Comparison of ENCODE assay signal across 9 cellular contexts in genomic region chrX:134236690-134237362, GRCh38. TPM values are rescaled to one million over a fixed set of nuclear protein-coding genes. Genes with fewer than 3 reads are reported as not detected.
DNase-seq lines count a peak whose midpoint lies in the region; ATAC-seq, FAIRE-seq and TF ChIP-seq lines count a peak whose summit lies in the region.
"Had no signal": no experiment of that assay in that cellular context is flagged by ENCODE, and none has a peak within 500 bp of the region (broad histone marks: within the 10 kb centered on the region; RNA-seq: fewer than 3 reads in every experiment).

CCDC160 (plus strand) TSS chrX:134237182; CDS start chrX:134244801, 7,619 bp downstream.

- peak; percentile 70 for FAIRE-seq in endothelial cell of umbilical vein (lab: Jason Lieb, UNC)

- no TSS peak for BruUV-seq in A673 (replicated peaks; lab: Mats Ljungman, UMichigan)
- BruUV-seq in endothelial cell of umbilical vein (replicated peaks; lab: Mats Ljungman, UMichigan): no TSS peak

- TF ChIP-seq POLR2A in endothelial cell of umbilical vein (IDR thresholded peaks at IDR 0.05; ENCODE audit: low read depth, low read length): no peak

- no peaks in the 10 kb centered on the region for H3K9me3 ChIP-seq in A673 (ENCODE audit: low read depth, low read length, poor library complexity, severe bottlenecking)
- no peaks in the 10 kb centered on the region for H3K9me3 ChIP-seq in endothelial cell of umbilical vein (replicated peaks; ENCODE audit: control insufficient read depth, insufficient read depth, low read length)
- no peaks in the 10 kb centered on the region for H3K9me3 ChIP-seq in mucosa of descending colon

- no peak for TF ChIP-seq CTCF in A673 (conservative IDR thresholded peaks at IDR 0.05; ENCODE audit: low read depth, low read length)
- TF ChIP-seq CTCF in RWPE1 (conservative IDR thresholded peaks at IDR 0.05; ENCODE audit: low read depth): no peak
- TF ChIP-seq CTCF in endothelial cell of umbilical vein (IDR thresholded peaks at IDR 0.05; ENCODE audit: extremely low read depth in 1 of 2, insufficient read depth in 1 of 2, low read depth in 1 of 2, low read length in 2 of 2): no peak
- TF ChIP-seq CTCF in mucosa of descending colon (IDR thresholded peaks at IDR 0.05): no peak
- no peak for TF ChIP-seq CTCF in type B pancreatic cell (conservative IDR thresholded peaks at IDR 0.05)

- no peaks in the 10 kb centered on the region for H3K79me2 ChIP-seq in endothelial cell of umbilical vein (ENCODE audit: control insufficient read depth, insufficient read depth, low read length)

- H3K4me3 ChIP-seq in A673 (ENCODE audit: low read depth, low read length, poor library complexity, severe bottlenecking): peak within 1 kb of the TSS; percentile 37
- H3K4me3 ChIP-seq in endothelial cell of umbilical vein (replicated peaks in 1 of 3; ENCODE audit: insufficient read depth in 1 of 3, low read depth in 1 of 3, low read length in 3 of 3): peak within 1 kb of the TSS in 1 of 3 experiments; percentile 40
- no peak within 1 kb of the TSS for H3K4me3 ChIP-seq in mucosa of descending colon

- H3K9me3 Mint-ChIP-seq in type B pancreatic cell: peaks cover 6% of the 10 kb centered on the region

- intact Hi-C loops in A673 (cut with micrococcal nuclease; ENCODE audit: unreplicated experiment): no loop called here
- intact Hi-C loops in endothelial cell of umbilical vein (cut with micrococcal nuclease): no loop called here
- intact Hi-C loops in mucosa of descending colon (cut with DNase I, micrococcal nuclease): no loop called here

- peak within 1 kb of the TSS; percentile 36 for H2AFZ ChIP-seq in endothelial cell of umbilical vein (ENCODE audit: low read depth, low read length)

- CTCF ChIA-PET in A673 (lab: Charles Lee): no interaction called here
- CTCF ChIA-PET in RWPE1 (lab: Yijun Ruan, JAX): no interaction called here
- CTCF ChIA-PET in endothelial cell of umbilical vein (lab: Charles Lee): interaction anchor here (1.4 kb wide), 1 partner anchor 17 kb away, joined by 6 read pairs; no protein-coding TSS in a partner anchor

- no peaks in the 10 kb centered on the region for H3K36me3 Mint-ChIP-seq in type B pancreatic cell

- no peak within 1 kb of the TSS for H3K9ac ChIP-seq in endothelial cell of umbilical vein (replicated peaks; ENCODE audit: extremely low read depth, insufficient read depth, low read length)

- peak; percentile 77 for ATAC-seq in GM18907 (IDR thresholded peaks at IDR 0.05; ENCODE audit: unreplicated experiment)
- ATAC-seq in mucosa of descending colon: peak; percentile 31

- H3K4me1 Mint-ChIP-seq in type B pancreatic cell (ENCODE audit: unreplicated experiment): peaks cover 24% of the 10 kb centered on the region

- dilution Hi-C loops in endothelial cell of umbilical vein (cut with MboI; ENCODE audit: extremely low pct_ligation_motif_present, low sequenced_read_pairs): no loop called here

- H3K4me2 ChIP-seq in endothelial cell of umbilical vein (ENCODE audit: insufficient read depth, low read length): peak within 1 kb of the TSS; percentile 36

- H3K27ac Mint-ChIP-seq in type B pancreatic cell: no peak within 1 kb of the TSS

- H3K36me3 ChIP-seq in A673 (ENCODE audit: insufficient read depth, low read length, poor library complexity, severe bottlenecking) (no peaks in the 10 kb centered on the region), endothelial cell of umbilical vein (ENCODE audit: control insufficient read depth in 2 of 2, extremely low read depth in 1 of 2, insufficient read depth in 2 of 2, low read length in 2 of 2) (no peaks in the 10 kb centered on the region), mucosa of descending colon (ENCODE audit: low read depth) (no peaks in the 10 kb centered on the region)

- POLR2A ChIA-PET in A673 (lab: Charles Lee; ENCODE audit: low non-redundant PET) (no interaction called here), RWPE1 (lab: Yijun Ruan, JAX; ENCODE audit: low non-redundant PET) (no interaction called here), endothelial cell of umbilical vein (lab: Charles Lee) (no interaction called here)

- H3K4me3 Mint-ChIP-seq in type B pancreatic cell: peak within 1 kb of the TSS; percentile 81

- H3K4me1 ChIP-seq in A673 (ENCODE audit: insufficient read depth, low read length, poor library complexity, severe bottlenecking) (no peaks in the 10 kb centered on the region), endothelial cell of umbilical vein (ENCODE audit: control insufficient read depth, extremely low read depth, insufficient read depth, low read length) (no peaks in the 10 kb centered on the region), mucosa of descending colon (ENCODE audit: low read depth) (no peaks in the 10 kb centered on the region)

- DNase-seq in A673 (ENCODE audit: low spot score): no peak
- peak; percentile 4 for DNase-seq in RWPE1 (ENCODE audit: low spot score)
- peak; percentile 29 for DNase-seq in endothelial cell of umbilical vein (ENCODE audit: low read depth, low spot score)
- DNase-seq in mucosa of descending colon: peak; percentile 30 to 54 (median 43)
- DNase-seq in type B pancreatic cell (ENCODE audit: extremely low spot score, unreplicated experiment): peak; percentile 78
- no peak for DNase-seq in GOT3 (lab: John Stamatoyannopoulos, UW)
- no peak for DNase-seq in activated effector memory CD4-positive, alpha-beta T cell treated with Interleukin-2 at 50 U/mL for 16 hours

- no peaks in the 10 kb centered on the region for H3K9me1 ChIP-seq in endothelial cell of umbilical vein (replicated peaks; ENCODE audit: control insufficient read depth, extremely low read depth, insufficient read depth, low read length)

- H3K27me3 ChIP-seq in A673 (replicated peaks; ENCODE audit: insufficient read depth, low read depth, low read length, poor library complexity): no peaks in the 10 kb centered on the region
- peaks cover 0 to 1% of the 10 kb centered on the region in 2 experiments for H3K27me3 ChIP-seq in endothelial cell of umbilical vein (ENCODE audit: control insufficient read depth in 2 of 2, insufficient read depth in 2 of 2, low read length in 2 of 2)

- no peaks in the 10 kb centered on the region for H3K27me3 Mint-ChIP-seq in type B pancreatic cell

- H3K27ac ChIP-seq in A673 (ENCODE audit: low read depth, low read length, poor library complexity, severe bottlenecking) (no peak within 1 kb of the TSS), RWPE1 (no peak within 1 kb of the TSS), endothelial cell of umbilical vein (ENCODE audit: insufficient read depth, low read depth, low read length) (no peak within 1 kb of the TSS)
- H3K27ac ChIP-seq: epithelial cell of prostate had no signal

- H4K20me1 ChIP-seq in endothelial cell of umbilical vein (replicated peaks; ENCODE audit: control insufficient read depth, extremely low read depth, insufficient read depth, low read length): no peaks in the 10 kb centered on the region

TF ChIP-seq in endothelial cell of umbilical vein, 7 proteins besides CTCF, POLR2A, EP300 and RAD21:
- TF ChIP-seq GATA2 (IDR thresholded peaks at IDR 0.05; ENCODE audit: insufficient read depth, insufficient read length, low read depth, low read length): no peak
- TF ChIP-seq FOS (IDR thresholded peaks at IDR 0.05; ENCODE audit: borderline replicate concordance, insufficient read depth, low read length): no peak
- TF ChIP-seq JUN (IDR thresholded peaks at IDR 0.05; ENCODE audit: borderline replicate concordance, insufficient read depth, insufficient read length, low read depth): no peak
- no peak for TF ChIP-seq EZH2 (IDR thresholded peaks at IDR 0.05; ENCODE audit: borderline replicate concordance, low read depth, low read length, severe bottlenecking)
- TF ChIP-seq MAX (IDR thresholded peaks at IDR 0.05; ENCODE audit: insufficient read depth, insufficient read length): no peak
- TF ChIP-seq MYC (IDR thresholded peaks at IDR 0.05; ENCODE audit: low read depth, low read length): no peak
- TF ChIP-seq POLR2AphosphoS5 (IDR thresholded peaks at IDR 0.05; ENCODE audit: insufficient read depth, low read depth, low read length): no peak

RNA-seq across cellular contexts. Expression of gene CCDC160, which starts in this region (rescaled TPM):
- total RNA-seq in A673 (2021): not detected in 2 replicates
- total RNA-seq in endothelial cell of umbilical vein: not detected in 2 replicates
- not detected in 2 replicates for polyA plus RNA-seq in endothelial cell of umbilical vein
- not detected in 2 replicates for polyA plus RNA-seq in endothelial cell of umbilical vein (2011; cell fraction: cytosol; rRNA removed)
- polyA plus RNA-seq in endothelial cell of umbilical vein (2011; cell fraction: nucleus; rRNA removed): not detected in 2 replicates
- polyA plus RNA-seq in endothelial cell of umbilical vein (2012): not detected in 2 replicates
- not detected in 2 replicates for polyA minus RNA-seq in endothelial cell of umbilical vein
- not detected for polyA minus RNA-seq in endothelial cell of umbilical vein (2011; cell fraction: cytosol; rRNA and poly(A)+ RNA removed)
- polyA minus RNA-seq in endothelial cell of umbilical vein (2011; cell fraction: nucleus; rRNA and poly(A)+ RNA removed): not detected in 2 replicates
- under 1 TPM in 1 of 3 donors, not detected in 2; 0.22 TPM for total RNA-seq in mucosa of descending colon
- total RNA-seq in type B pancreatic cell (ENCODE audit: low replicate concordance): 0.55 and 1.8 TPM in 2 replicates

Comparison
In these comparisons a context has a peak if more than half of its experiments do, and no peak if none do; other contexts are left out.
1. Peak in DNase-seq and H3K4me2 ChIP-seq in endothelial cell of umbilical vein; RNA of the gene not detected or under 1 TPM.
2. Peak in DNase-seq and ATAC-seq in mucosa of descending colon; RNA of the gene not detected or under 1 TPM.
3. DNase-seq: peak in RWPE1 (single experiment) and type B pancreatic cell (single experiment); none in A673 (single experiment), GOT3 (single experiment) and activated effector memory CD4-positive, alpha-beta T cell treated with Interleukin-2 at 50 U/mL for 16 hours (single experiment).